8 cellular contexts compared by ENCODE assay signal in genomic region chr3:30689202-30689641, GRCh38.
DNase-seq lines count a peak whose midpoint lies in the region; ATAC-seq and TF ChIP-seq lines count a peak whose summit lies in the region.

No MANE protein-coding gene starts in this region.

- peaks cover 10% of the 10 kb centered on the region for H3F3A ChIP-seq in smooth muscle cell (ENCODE audit: low read depth)

- no peaks in the 10 kb centered on the region for H3K9me3 ChIP-seq in smooth muscle cell (replicated peaks; ENCODE audit: low read depth)

- no peak for TF ChIP-seq CTCF in smooth muscle cell (IDR thresholded peaks at IDR 0.05; ENCODE audit: borderline replicate concordance, insufficient read depth, poor library complexity, severe bottlenecking)

- no peak overlapping the region for H3K4me3 Mint-ChIP-seq in activated CD4-positive, alpha-beta T cell treated with anti-CD3 and anti-CD28 coated beads for 36 hours
- H3K4me3 Mint-ChIP-seq in activated CD4-positive, alpha-beta memory T cell treated with anti-CD3 and anti-CD28 coated beads, Interleukin-2, amount 10 ng/mL, durations not matched to agents 7 days and 5 days, result no peak overlapping the region

- peaks cover 4% of the 10 kb centered on the region for H3K79me2 ChIP-seq in smooth muscle cell (ENCODE audit: low read depth)

- no peak overlapping the region for H3K4me3 ChIP-seq in smooth muscle cell

- H3K27ac ChIP-seq in smooth muscle cell (ENCODE audit: low read depth), result peak overlapping the region; percentile 81

- H3K4me2 ChIP-seq in smooth muscle cell, result peak overlapping the region; percentile 44

- intact Hi-C loops in activated CD4-positive, alpha-beta T cell treated with anti-CD3 and anti-CD28 coated beads for 36 hours (cut with DNase I, micrococcal nuclease), result loop anchor here in 1 of 2 experiments (5.0 kb wide), 1 partner anchor 58 kb away; no protein-coding TSS in a partner anchor
- intact Hi-C loops in left ventricle myocardium superior (cut with micrococcal nuclease), result loop anchor here (10.0 kb wide), 1 partner anchor 234 kb away; no protein-coding TSS in a partner anchor

- peaks cover 3% of the 10 kb centered on the region for H3K4me1 ChIP-seq in smooth muscle cell (ENCODE audit: low read depth)

- peak overlapping the region; percentile 93 for H3K27ac Mint-ChIP-seq in activated CD4-positive, alpha-beta T cell treated with anti-CD3 and anti-CD28 coated beads for 36 hours
- peak overlapping the region; percentile 74 for H3K27ac Mint-ChIP-seq in activated CD4-positive, alpha-beta memory T cell treated with anti-CD3 and anti-CD28 coated beads, Interleukin-2, amount 10 ng/mL, durations not matched to agents 7 days and 5 days

- H3K27me3 ChIP-seq in smooth muscle cell (ENCODE audit: low read depth), result no peaks in the 10 kb centered on the region

- peak; percentile 63 for ATAC-seq in activated CD4-positive, alpha-beta T cell treated with anti-CD3 and anti-CD28 coated beads for 36 hours
- ATAC-seq in left ventricle myocardium superior (peak; percentile 39), GM21529 (IDR thresholded peaks at IDR 0.05; ENCODE audit: unreplicated experiment) (no peak)

- H3K36me3 Mint-ChIP-seq in activated CD4-positive, alpha-beta T cell treated with anti-CD3 and anti-CD28 coated beads for 36 hours (ENCODE audit: low read depth), result peaks cover 72% of the 10 kb centered on the region
- peaks cover 85% of the 10 kb centered on the region for H3K36me3 Mint-ChIP-seq in activated CD4-positive, alpha-beta memory T cell treated with anti-CD3 and anti-CD28 coated beads, Interleukin-2, amount 10 ng/mL, durations not matched to agents 7 days and 5 days (ENCODE audit: low read depth)

- H2AFZ ChIP-seq in smooth muscle cell (ENCODE audit: low read depth), result no peak overlapping the region

- DNase-seq in activated CD4-positive, alpha-beta T cell treated with anti-CD3 and anti-CD28 coated beads for 36 hours, result no peak
- DNase-seq in activated CD4-positive, alpha-beta T cell treated with anti-CD3 and anti-CD28 coated beads, Interleukin-2, amount 50 U/mL, for 48 hours, result no peak
- DNase-seq in activated CD4-positive, alpha-beta memory T cell treated with anti-CD3 and anti-CD28 coated beads, Interleukin-2, amount 10 ng/mL, durations not matched to agents 7 days and 5 days, result no peak
- DNase-seq in left ventricle myocardium superior (peak; percentile 62), smooth muscle cell (lab: John Stamatoyannopoulos, UW; ENCODE audit: unreplicated experiment) (no peak), NCI-H1694 treated with DMSO at 0.1 percent for 48 hours (lab: John Stamatoyannopoulos, UW) (no peak)
- no peak for DNase-seq in activated CD4-positive, alpha-beta T cell treated with anti-CD3 and anti-CD28 coated beads, Interleukin-2, amount 50 U/mL, for 1 hour

- POLR2A ChIA-PET in activated CD4-positive, alpha-beta T cell treated with anti-CD3 and anti-CD28 coated beads for 36 hours (lab: Charles Lee), result interaction anchor here (0.6 kb wide), 1 partner anchor 20 kb away, joined by 3 read pairs; no protein-coding TSS in a partner anchor
- POLR2A ChIA-PET in activated CD4-positive, alpha-beta memory T cell treated with anti-CD3 and anti-CD28 coated beads, Interleukin-2, amount 10 ng/mL, durations not matched to agents 7 days and 5 days (lab: Charles Lee), result interaction anchor here (0.6 to 1.0 kb wide), 3 partner anchors 31 to 69 kb away, joined by 3 to 5 read pairs (median 4); no protein-coding TSS in a partner anchor

- CTCF ChIA-PET in activated CD4-positive, alpha-beta T cell treated with anti-CD3 and anti-CD28 coated beads for 36 hours (lab: Charles Lee), result interaction anchor here (0.6 to 1.6 kb wide), 4 partner anchors 13 to 646 kb away, joined by 3 to 7 read pairs (median 4); no protein-coding TSS in a partner anchor
- CTCF ChIA-PET in activated CD4-positive, alpha-beta memory T cell treated with anti-CD3 and anti-CD28 coated beads, Interleukin-2, amount 10 ng/mL, durations not matched to agents 7 days and 5 days (lab: Charles Lee), result interaction anchor here (1.4 kb wide), 1 partner anchor 575 kb away, joined by 4 read pairs; no protein-coding TSS in a partner anchor

- H3K27me3 Mint-ChIP-seq in activated CD4-positive, alpha-beta T cell treated with anti-CD3 and anti-CD28 coated beads for 36 hours, result no peaks in the 10 kb centered on the region
- no peaks in the 10 kb centered on the region for H3K27me3 Mint-ChIP-seq in activated CD4-positive, alpha-beta memory T cell treated with anti-CD3 and anti-CD28 coated beads, Interleukin-2, amount 10 ng/mL, durations not matched to agents 7 days and 5 days

- H4K20me1 ChIP-seq in smooth muscle cell (ENCODE audit: low read depth), result no peaks in the 10 kb centered on the region

- H3K4me1 Mint-ChIP-seq in activated CD4-positive, alpha-beta T cell treated with anti-CD3 and anti-CD28 coated beads for 36 hours, result peaks cover 83% of the 10 kb centered on the region
- H3K4me1 Mint-ChIP-seq in activated CD4-positive, alpha-beta memory T cell treated with anti-CD3 and anti-CD28 coated beads, Interleukin-2, amount 10 ng/mL, durations not matched to agents 7 days and 5 days, result peaks cover 68% of the 10 kb centered on the region

- H3K36me3 ChIP-seq in smooth muscle cell (ENCODE audit: low read depth), result no peaks in the 10 kb centered on the region

- WGBS in smooth muscle cell (ENCODE audit: low lambda C conversion rate), result 4% methylated on average over 5 of the region's 5 CpGs

- no peaks in the 10 kb centered on the region for H3K9me3 Mint-ChIP-seq in activated CD4-positive, alpha-beta T cell treated with anti-CD3 and anti-CD28 coated beads for 36 hours (ENCODE audit: low read depth)
- no peaks in the 10 kb centered on the region for H3K9me3 Mint-ChIP-seq in activated CD4-positive, alpha-beta memory T cell treated with anti-CD3 and anti-CD28 coated beads, Interleukin-2, amount 10 ng/mL, durations not matched to agents 7 days and 5 days

- H3K9ac ChIP-seq in smooth muscle cell (ENCODE audit: low read depth), result peak overlapping the region; percentile 5
